Comparison of ENCODE assay signal across 7 cellular contexts in genomic region chr13:39072842-39073241, GRCh38.
"Had no signal": no experiment of that assay in that cellular context is flagged by ENCODE, and none has a peak within 500 bp of the region (broad histone marks: within the 10 kb centered on the region; RNA-seq: fewer than 3 reads in every experiment).

No MANE protein-coding gene starts in this region.

- FAIRE-seq: HTR-8/SVneo, K562 had no signal

- H3K4me3 ChIP-seq: K562 had no signal

- H3K27ac ChIP-seq: HL-60, KMS-11 had no signal

- H3K4me2 ChIP-seq: KMS-11 had no signal

- DNase-seq: IMR-90, KBM-7, KG1 had no signal

- ATAC-seq: K562 had no signal

- H3K9ac ChIP-seq: KMS-11 had no signal
